2 cellular contexts compared by ENCODE assay signal in genomic region chr3:13058346-13059120, GRCh38.
TF ChIP-seq lines count a peak whose summit lies in the region.

No MANE protein-coding gene starts in this region.

TF ChIP-seq in H1, 55 proteins besides CTCF, POLR2A, EP300 and RAD21:
- TF ChIP-seq POU5F1 (IDR thresholded peaks at IDR 0.05; ENCODE audit: low read depth, low read length) = no peak

TF ChIP-seq in GM23338, 12 proteins besides CTCF, POLR2A, EP300 and RAD21:
- TF ChIP-seq REST (IDR thresholded peaks at IDR 0.05; ENCODE audit: unreplicated experiment) (no peak), ZNF114 (CRISPR knock-in tag; IDR thresholded peaks at IDR 0.05) (no peak), ZNF462 (CRISPR knock-in tag; IDR thresholded peaks at IDR 0.05) (no peak), EZH2 (IDR thresholded peaks at IDR 0.05; ENCODE audit: low read depth, unreplicated experiment) (no peak), CREB1 (CRISPR knock-in tag; IDR thresholded peaks at IDR 0.05; ENCODE audit: low read depth) (no peak), ETS1 (IDR thresholded peaks at IDR 0.05) (no peak), POLR2AphosphoS5 (IDR thresholded peaks at IDR 0.05; ENCODE audit: low read depth) (no peak), ZNF331 (CRISPR knock-in tag; IDR thresholded peaks at IDR 0.05; ENCODE audit: low read depth) (no peak), NANOG (IDR thresholded peaks at IDR 0.05; ENCODE audit: borderline replicate concordance) (no peak), JUNB (IDR thresholded peaks at IDR 0.05; ENCODE audit: unreplicated experiment) (no peak)
